In genomic region chr2:36701918-36702317, GRCh38 we compare ENCODE assay signal across 9 cellular contexts. TPM values are rescaled to one million over a fixed set of nuclear protein-coding genes. Genes with fewer than 3 reads are reported as not detected.
"Had no signal": no experiment of that assay in that cellular context is flagged by ENCODE, and none has a peak within 500 bp of the region (broad histone marks: within the 10 kb centered on the region; RNA-seq: fewer than 3 reads in every experiment).

No MANE protein-coding gene starts in this region.

- H3K27ac Mint-ChIP-seq: activated CD4-positive, alpha-beta memory T cell treated with anti-CD3 and anti-CD28 coated beads, Interleukin-2, amount 10 ng/mL, durations not matched to agents 7 days and 5 days; activated naive CD8-positive, alpha-beta T cell treated with anti-CD3 and anti-CD28 coated beads, Interleukin-2, amount 50 U/mL, for 24 hours had no signal

- H3K4me3 ChIP-seq: ascending aorta had no signal

- ATAC-seq: activated naive CD8-positive, alpha-beta T cell treated with anti-CD3 and anti-CD28 coated beads, Interleukin-2, amount 50 U/mL, for 24 hours; left colon had no signal

- H3K27ac ChIP-seq: ascending aorta had no signal

- H3K4me1 Mint-ChIP-seq: activated CD4-positive, alpha-beta memory T cell treated with anti-CD3 and anti-CD28 coated beads, Interleukin-2, amount 10 ng/mL, durations not matched to agents 7 days and 5 days; activated naive CD8-positive, alpha-beta T cell treated with anti-CD3 and anti-CD28 coated beads, Interleukin-2, amount 50 U/mL, for 24 hours had no signal

- H3K9me3 ChIP-seq: ascending aorta had no signal

- H3K4me3 Mint-ChIP-seq: activated CD4-positive, alpha-beta memory T cell treated with anti-CD3 and anti-CD28 coated beads, Interleukin-2, amount 10 ng/mL, durations not matched to agents 7 days and 5 days; activated naive CD8-positive, alpha-beta T cell treated with anti-CD3 and anti-CD28 coated beads, Interleukin-2, amount 50 U/mL, for 24 hours; nephron had no signal

- H3K9me3 Mint-ChIP-seq: activated CD4-positive, alpha-beta memory T cell treated with anti-CD3 and anti-CD28 coated beads, Interleukin-2, amount 10 ng/mL, durations not matched to agents 7 days and 5 days; activated naive CD8-positive, alpha-beta T cell treated with anti-CD3 and anti-CD28 coated beads, Interleukin-2, amount 50 U/mL, for 24 hours; nephron had no signal

- DNase-seq: activated CD4-positive, alpha-beta memory T cell treated with anti-CD3 and anti-CD28 coated beads, Interleukin-2, amount 10 ng/mL, durations not matched to agents 7 days and 5 days; activated naive CD8-positive, alpha-beta T cell treated with anti-CD3 and anti-CD28 coated beads, Interleukin-2, amount 50 U/mL, for 24 hours; activated T-cell treated with anti-CD3 and anti-CD28 coated beads, Interleukin-2, amount 50 U/mL, for 48 hours; effector CD4-positive, alpha-beta T cell; left colon; SW 1271 had no signal

- H3K36me3 ChIP-seq: ascending aorta had no signal

- H3K27me3 ChIP-seq: ascending aorta had no signal

- H3K27me3 Mint-ChIP-seq: activated naive CD8-positive, alpha-beta T cell treated with anti-CD3 and anti-CD28 coated beads, Interleukin-2, amount 50 U/mL, for 24 hours had no signal

RNA-seq across cellular contexts. Expression of gene VIT, which starts 5.4 kb away (rescaled TPM):
- total RNA-seq: activated CD4-positive, alpha-beta memory T cell treated with anti-CD3 and anti-CD28 coated beads, Interleukin-2, amount 10 ng/mL, durations not matched to agents 7 days and 5 days; lung microvascular endothelial cell had no signal
